ENCODE assay signal across 19 cellular contexts in genomic region chr1:240613353-240614142, GRCh38. TPM values are rescaled to one million over a fixed set of nuclear protein-coding genes. Genes with fewer than 3 reads are reported as not detected.
DNase-seq lines count a peak whose midpoint lies in the region; TF ChIP-seq lines count a peak whose summit lies in the region.
"Had no signal": no experiment of that assay in that cellular context is flagged by ENCODE, and none has a peak within 500 bp of the region (broad histone marks: within the 10 kb centered on the region; RNA-seq: fewer than 3 reads in every experiment).

No MANE protein-coding gene starts in this region.

- H3K27ac ChIP-seq in uterus: no peak overlapping the region
- H3K27ac ChIP-seq: SJCRH30 had no signal

- peak overlapping the region; percentile 80 for H3K27ac Mint-ChIP-seq in activated naive CD4-positive, alpha-beta T cell treated with anti-CD3 and anti-CD28 coated beads, Interleukin-2, amount 10 ng/mL, durations not matched to agents 7 days and 5 days
- no peak overlapping the region for H3K27ac Mint-ChIP-seq in type B pancreatic cell
- H3K27ac Mint-ChIP-seq: dendritic cell treated with granulocyte-macrophage colony-stimulating factor and Interleukin-4, amounts not matched to agents 40 ng/mL and 50 ng/mL, for 4 days had no signal

- peak overlapping the region; percentile 97 for H3K4me3 Mint-ChIP-seq in activated naive CD4-positive, alpha-beta T cell treated with anti-CD3 and anti-CD28 coated beads, Interleukin-2, amount 10 ng/mL, durations not matched to agents 7 days and 5 days
- peak overlapping the region; percentile 71 for H3K4me3 Mint-ChIP-seq in type B pancreatic cell
- H3K4me3 Mint-ChIP-seq: dendritic cell treated with granulocyte-macrophage colony-stimulating factor and Interleukin-4, amounts not matched to agents 40 ng/mL and 50 ng/mL, for 4 days had no signal

- H3K4me3 ChIP-seq in endocrine pancreas (ENCODE audit: control insufficient read depth, insufficient read depth, low read length) (peak overlapping the region; percentile 2), uterus (no peak overlapping the region)
- H3K4me3 ChIP-seq: SJCRH30 had no signal

- TF ChIP-seq POLR2A in uterus (IDR thresholded peaks at IDR 0.05): no peak

- no peaks in the 10 kb centered on the region for H3K27me3 ChIP-seq in endocrine pancreas (ENCODE audit: control insufficient read depth, insufficient read depth, low read length)
- H3K27me3 ChIP-seq in uterus: no peaks in the 10 kb centered on the region
- H3K27me3 ChIP-seq: SJCRH30 had no signal

- H3K9me3 Mint-ChIP-seq in activated naive CD4-positive, alpha-beta T cell treated with anti-CD3 and anti-CD28 coated beads, Interleukin-2, amount 10 ng/mL, durations not matched to agents 7 days and 5 days: no peaks in the 10 kb centered on the region
- no peaks in the 10 kb centered on the region for H3K9me3 Mint-ChIP-seq in type B pancreatic cell
- H3K9me3 Mint-ChIP-seq: dendritic cell treated with granulocyte-macrophage colony-stimulating factor and Interleukin-4, amounts not matched to agents 40 ng/mL and 50 ng/mL, for 4 days had no signal

- H3K4me1 ChIP-seq in endocrine pancreas (ENCODE audit: control insufficient read depth, insufficient read depth, low read length): no peaks in the 10 kb centered on the region
- no peaks in the 10 kb centered on the region for H3K4me1 ChIP-seq in uterus

- peaks cover 38% of the 10 kb centered on the region for H3K4me1 Mint-ChIP-seq in activated naive CD4-positive, alpha-beta T cell treated with anti-CD3 and anti-CD28 coated beads, Interleukin-2, amount 10 ng/mL, durations not matched to agents 7 days and 5 days
- H3K4me1 Mint-ChIP-seq in type B pancreatic cell (ENCODE audit: unreplicated experiment): peaks cover 17% of the 10 kb centered on the region

- TF ChIP-seq CTCF in type B pancreatic cell (conservative IDR thresholded peaks at IDR 0.05) (no peak), uterus (IDR thresholded peaks at IDR 0.05) (no peak)

- DNase-seq in activated naive CD4-positive, alpha-beta T cell treated with anti-CD3 and anti-CD28 coated beads, Interleukin-2, amount 10 ng/mL, durations not matched to agents 7 days and 5 days: peak; percentile 22
- DNase-seq in activated naive CD4-positive, alpha-beta T cell treated with anti-CD3 and anti-CD28 coated beads, Interleukin-2, amount 50 U/mL, for 16 hours: no peak
- DNase-seq in MV-4-11 (lab: John Stamatoyannopoulos, UW) (peak; percentile 63), type B pancreatic cell (ENCODE audit: extremely low spot score, unreplicated experiment) (no peak), uterus (no peak), COR-L47 (lab: John Stamatoyannopoulos, UW) (no peak), mesenteric fat pad (ENCODE audit: low spot score) (no peak)
- DNase-seq: activated CD8-positive, alpha-beta memory T cell treated with anti-CD3 and anti-CD28 coated beads for 24 hours; activated gamma-delta T cell; erythroblast; GF-D8; H7; NCI-H187 treated with DMSO at 0.1 percent for 48 hours; NCI-H446 treated with DMSO at 0.1 percent for 48 hours; PC-3 had no signal

- H3K27me3 Mint-ChIP-seq in activated naive CD4-positive, alpha-beta T cell treated with anti-CD3 and anti-CD28 coated beads, Interleukin-2, amount 10 ng/mL, durations not matched to agents 7 days and 5 days: peaks cover 49% of the 10 kb centered on the region
- peaks cover 66% of the 10 kb centered on the region for H3K27me3 Mint-ChIP-seq in type B pancreatic cell

- H3K9me3 ChIP-seq in endocrine pancreas (ENCODE audit: control insufficient read depth, low read length) (no peaks in the 10 kb centered on the region), uterus (no peaks in the 10 kb centered on the region)
- H3K9me3 ChIP-seq: SJCRH30 had no signal

- H3K9ac ChIP-seq in endocrine pancreas (ENCODE audit: control insufficient read depth, insufficient read depth, low read length): no peak overlapping the region

- intact Hi-C loops in uterus (cut with DNase I; ENCODE audit: low total_unique reads): no loop called here

- no peaks in the 10 kb centered on the region for H3K36me3 ChIP-seq in endocrine pancreas (ENCODE audit: control insufficient read depth, insufficient read depth, low read length)
- H3K36me3 ChIP-seq in uterus: no peaks in the 10 kb centered on the region
- H3K36me3 ChIP-seq: SJCRH30 had no signal

- H3K36me3 Mint-ChIP-seq in activated naive CD4-positive, alpha-beta T cell treated with anti-CD3 and anti-CD28 coated beads, Interleukin-2, amount 10 ng/mL, durations not matched to agents 7 days and 5 days: peaks cover 3% of the 10 kb centered on the region
- H3K36me3 Mint-ChIP-seq in type B pancreatic cell: no peaks in the 10 kb centered on the region

- CTCF ChIA-PET in activated naive CD4-positive, alpha-beta T cell treated with anti-CD3 and anti-CD28 coated beads, Interleukin-2, amount 10 ng/mL, durations not matched to agents 7 days and 5 days (lab: Charles Lee): no interaction called here

RNA-seq across cellular contexts. Expression of gene GREM2, which starts 1.6 kb away (rescaled TPM):
- total RNA-seq in type B pancreatic cell (ENCODE audit: low replicate concordance): 1.0 and 4.2 TPM in 2 replicates
- 1 to 10 TPM in 2 of 4 donors, under 1 TPM in 2; 0.26 to 7.0 (median 1.4) TPM for total RNA-seq in uterus
- 0.16 TPM for total RNA-seq in mesenteric fat pad
- total RNA-seq: lung microvascular endothelial cell, PC-3 had no signal

Comparison
In these comparisons a context has a peak if more than half of its experiments do, and no peak if none do; other contexts are left out.
1. DNase-seq: peak in activated naive CD4-positive, alpha-beta T cell treated with anti-CD3 and anti-CD28 coated beads, Interleukin-2, amount 10 ng/mL, durations not matched to agents 7 days and 5 days (single experiment) and MV-4-11 (single experiment); none in activated naive CD4-positive, alpha-beta T cell treated with anti-CD3 and anti-CD28 coated beads, Interleukin-2, amount 50 U/mL, for 16 hours (single experiment), type B pancreatic cell (single experiment), uterus (0 of 2), COR-L47 (single experiment) and mesenteric fat pad (single experiment).